In the genomic region with DNA sequence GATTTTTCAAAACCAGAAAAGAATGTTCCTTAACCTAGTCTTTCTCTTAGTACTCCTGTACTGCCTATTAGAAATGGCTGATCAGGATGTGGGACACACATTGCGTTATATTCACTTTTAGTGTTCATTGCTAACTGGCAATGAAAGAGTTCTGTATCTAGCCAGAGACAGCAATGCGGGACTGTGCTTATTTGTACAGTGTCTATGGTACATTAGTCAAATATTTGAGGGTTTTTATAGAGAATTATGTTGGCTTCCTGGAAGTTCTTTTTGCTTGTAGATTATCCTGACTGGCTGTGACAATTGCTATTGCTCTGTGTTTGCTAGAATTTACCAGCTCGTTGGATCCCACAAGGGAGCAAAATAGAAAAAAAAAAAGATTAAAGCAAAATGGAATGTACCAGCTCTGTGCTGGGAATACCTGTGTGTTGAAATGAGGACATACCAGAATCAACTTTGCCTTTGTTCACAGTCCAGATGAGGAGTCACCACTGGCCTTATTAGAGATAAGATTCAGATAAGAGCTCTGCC, we compare ENCODE assay signal across 12 cellular contexts. TPM values are rescaled to one million over a fixed set of nuclear protein-coding genes. Genes with fewer than 3 reads are reported as not detected.
DNase-seq lines count a peak whose midpoint lies in the region; TF ChIP-seq lines count a peak whose summit lies in the region.
"Had no signal": no experiment of that assay in that cellular context is flagged by ENCODE, and none has a peak within 500 bp of the region (broad histone marks: within the 10 kb centered on the region; RNA-seq: fewer than 3 reads in every experiment).

No MANE protein-coding gene starts in this region.

- H3K4me3 ChIP-seq in choroid plexus epithelial cell (ENCODE audit: low read depth, low read length) (no peak overlapping the region), mesenchymal stem cell (ENCODE audit: insufficient read depth in 1 of 2, low read depth in 1 of 2, low read length in 2 of 2) (no peak overlapping the region)
- H3K4me3 ChIP-seq: ascending aorta had no signal

- H2AK5ac ChIP-seq in mesenchymal stem cell (ENCODE audit: low read length, severe bottlenecking): no peak overlapping the region

- no peak overlapping the region for H2BK15ac ChIP-seq in mesenchymal stem cell (ENCODE audit: low read depth, poor library complexity, severe bottlenecking)

- H3K9me3 ChIP-seq in mesenchymal stem cell (ENCODE audit: control insufficient read depth, low read length): no peaks in the 10 kb centered on the region
- H3K9me3 ChIP-seq: ascending aorta had no signal

- no peak overlapping the region for H2BK5ac ChIP-seq in mesenchymal stem cell (ENCODE audit: low read depth, low read length, poor library complexity, severe bottlenecking)

- no peak overlapping the region for H4K8ac ChIP-seq in mesenchymal stem cell (ENCODE audit: low read length)

- no peaks in the 10 kb centered on the region for H3K4me1 ChIP-seq in mesenchymal stem cell (ENCODE audit: control insufficient read depth, insufficient read depth, low read depth, low read length)

- DNase-seq in NCI-H226 (peak; percentile 71), choroid plexus epithelial cell (ENCODE audit: low read depth) (peak; percentile 86), mesenchymal stem cell (no peak), COLO668 (lab: John Stamatoyannopoulos, UW; ENCODE audit: unreplicated experiment) (no peak), Kasumi-1 (lab: John Stamatoyannopoulos, UW) (no peak), NCI-H146 treated with DMSO at 0.1 percent for 48 hours (lab: John Stamatoyannopoulos, UW; ENCODE audit: unreplicated experiment) (no peak), GDM1 (lab: John Stamatoyannopoulos, UW) (no peak)
- DNase-seq: DND-41, Karpas-422, NCI-H2171 treated with DMSO at 0.1 percent for 48 hours, RPMI8226 had no signal

- WGBS in mesenchymal stem cell: 52% methylated on average over 3 of the region's 3 CpGs

- no peak overlapping the region for H4K91ac ChIP-seq in mesenchymal stem cell (ENCODE audit: low read length)

- H2AFZ ChIP-seq in mesenchymal stem cell (ENCODE audit: low read depth, low read length): no peak overlapping the region

- H3K4me2 ChIP-seq in mesenchymal stem cell (ENCODE audit: low read length, poor library complexity, severe bottlenecking): no peak overlapping the region

- no peak overlapping the region for H3K27ac ChIP-seq in mesenchymal stem cell (ENCODE audit: low read length, poor library complexity, severe bottlenecking)

- H2BK120ac ChIP-seq in mesenchymal stem cell (ENCODE audit: low read depth, low read length): no peak overlapping the region

- no peak overlapping the region for H3K4ac ChIP-seq in mesenchymal stem cell (ENCODE audit: low read depth in 1 of 2, low read length in 2 of 2)

- H3K14ac ChIP-seq in mesenchymal stem cell (ENCODE audit: low read length in 2 of 2): no peak overlapping the region

- H2BK12ac ChIP-seq in mesenchymal stem cell (ENCODE audit: low read length in 2 of 2): no peak overlapping the region

- H3K27me3 ChIP-seq in mesenchymal stem cell (ENCODE audit: control insufficient read depth in 1 of 2, insufficient read depth in 1 of 2, low read length in 2 of 2): no peaks in the 10 kb centered on the region
- H3K27me3 ChIP-seq: ascending aorta had no signal

- no peak overlapping the region for H3K23ac ChIP-seq in mesenchymal stem cell (ENCODE audit: low read length in 2 of 2)

- H3K9ac ChIP-seq in mesenchymal stem cell (ENCODE audit: low read length): peak overlapping the region; percentile 55

- no peaks in the 10 kb centered on the region for H3K79me1 ChIP-seq in mesenchymal stem cell (replicated peaks; ENCODE audit: low read length, poor library complexity, severe bottlenecking)

- TF ChIP-seq CTCF in choroid plexus epithelial cell (conservative IDR thresholded peaks at IDR 0.05; ENCODE audit: low read depth, low read length): no peak

- H3K18ac ChIP-seq in mesenchymal stem cell (ENCODE audit: low read depth in 1 of 2, low read length in 2 of 2): no peak overlapping the region

- no peaks in the 10 kb centered on the region for H3K36me3 ChIP-seq in mesenchymal stem cell (ENCODE audit: control insufficient read depth in 1 of 2, insufficient read depth in 2 of 2, low read depth in 1 of 2, low read length in 2 of 2)
- H3K36me3 ChIP-seq: ascending aorta had no signal

RNA-seq across cellular contexts. Expression of gene IFNGR1, which starts 22.4 kb away (rescaled TPM):
- 41.2 TPM for polyA plus RNA-seq in mesenchymal stem cell (2013, experiment 1 of 2)
- polyA plus RNA-seq in mesenchymal stem cell (2013, experiment 2 of 2): 43.6 TPM

Comparison
In these comparisons a context has a peak if more than half of its experiments do, and no peak if none do; other contexts are left out.
1. DNase-seq: peak in NCI-H226 (single experiment) and choroid plexus epithelial cell (single experiment); none in mesenchymal stem cell (single experiment), COLO668 (single experiment), Kasumi-1 (0 of 2), NCI-H146 treated with DMSO at 0.1 percent for 48 hours (single experiment) and GDM1 (single experiment).